In genomic region chr5:96582343-96582742, GRCh38 we compare ENCODE assay signal across 10 cellular contexts.
DNase-seq lines count a peak whose midpoint lies in the region; ATAC-seq and TF ChIP-seq lines count a peak whose summit lies in the region.
"Had no signal": no experiment of that assay in that cellular context is flagged by ENCODE, and none has a peak within 500 bp of the region (broad histone marks: within the 10 kb centered on the region; RNA-seq: fewer than 3 reads in every experiment).

No MANE protein-coding gene starts in this region.

- intact Hi-C loops in heart left ventricle (cut with DNase I), result no loop called here

- H3K9me3 ChIP-seq in Peyer's patch (no peaks in the 10 kb centered on the region), heart left ventricle (no peaks in the 10 kb centered on the region)
- H3K9me3 ChIP-seq: left ventricle myocardium inferior had no signal

- DNase-seq in DMS 273 (lab: John Stamatoyannopoulos, UW; ENCODE audit: unreplicated experiment) (peak; percentile 86), NCI-H1417 treated with DMSO at 0.1 percent for 48 hours (lab: John Stamatoyannopoulos, UW) (peak; percentile 18), Peyer's patch (peak in 2 of 3 donors; percentile 55 to 72), inferior parietal cortex (ENCODE audit: extremely low spot score) (peak; percentile 57), foreskin melanocyte (no peak), heart left ventricle (no peak), GM13977 (ENCODE audit: low spot score) (no peak), HT-29 (ENCODE audit: low spot score) (no peak)
- DNase-seq: left ventricle myocardium inferior had no signal

- no peaks in the 10 kb centered on the region for H3K4me1 ChIP-seq in Peyer's patch
- H3K4me1 ChIP-seq in heart left ventricle, result peaks cover 0 to 7% (median 0%) of the 10 kb centered on the region in 12 donors
- H3K4me1 ChIP-seq: left ventricle myocardium inferior had no signal

- no peaks in the 10 kb centered on the region for H3K27me3 ChIP-seq in Peyer's patch
- H3K27me3 ChIP-seq in heart left ventricle, result no peaks in the 10 kb centered on the region
- H3K27me3 ChIP-seq: BLaER1 treated with 17β-estradiol and CSF1 and Interleukin-3, amounts not matched to agents 10 nM and 100 nM had no signal

- WGBS in heart left ventricle, 4 donors, result 84 to 88% (median 85%) methylated on average over 11 of the region's 11 CpGs

- ATAC-seq in heart left ventricle, result no peak

- in situ Hi-C loops in GM13977 (cut with MboI; ENCODE audit: low pct_unique_long_range_greater_than_20kb, low sequenced_read_pairs, unreplicated experiment), result no loop called here

- TF ChIP-seq CTCF in Peyer's patch (IDR thresholded peaks at IDR 0.05), result no peak
- no peak for TF ChIP-seq CTCF in heart left ventricle (IDR thresholded peaks at IDR 0.05)
- no peak for TF ChIP-seq CTCF in GM13977 (IDR thresholded peaks at IDR 0.05; ENCODE audit: extremely low read depth, insufficient read depth, missing control alignments)

- TF ChIP-seq POLR2A in Peyer's patch (IDR thresholded peaks at IDR 0.05) (no peak), heart left ventricle (IDR thresholded peaks at IDR 0.05) (no peak)

- H3K4me3 ChIP-seq in Peyer's patch (no peak overlapping the region), heart left ventricle (no peak overlapping the region)
- H3K4me3 ChIP-seq: BLaER1 treated with 17β-estradiol and CSF1 and Interleukin-3, amounts not matched to agents 10 nM and 100 nM; left ventricle myocardium inferior had no signal

- no peak overlapping the region for H3K27ac ChIP-seq in Peyer's patch
- no peak overlapping the region for H3K27ac ChIP-seq in heart left ventricle
- H3K27ac ChIP-seq: BLaER1 treated with 17β-estradiol and CSF1 and Interleukin-3, amounts not matched to agents 10 nM and 100 nM; left ventricle myocardium inferior had no signal

- H3K36me3 ChIP-seq in Peyer's patch (no peaks in the 10 kb centered on the region), heart left ventricle (no peaks in the 10 kb centered on the region)
- H3K36me3 ChIP-seq: BLaER1 treated with 17β-estradiol and CSF1 and Interleukin-3, amounts not matched to agents 10 nM and 100 nM; left ventricle myocardium inferior had no signal

Comparison
In these comparisons a context has a peak if more than half of its experiments do, and no peak if none do; other contexts are left out.
1. DNase-seq: peak in DMS 273 (single experiment), NCI-H1417 treated with DMSO at 0.1 percent for 48 hours (single experiment), Peyer's patch (2 of 3) and inferior parietal cortex (single experiment); none in foreskin melanocyte (single experiment), heart left ventricle (0 of 5), GM13977 (single experiment) and HT-29 (single experiment).